ENCODE assay signal across 9 cellular contexts in the genomic region with DNA sequence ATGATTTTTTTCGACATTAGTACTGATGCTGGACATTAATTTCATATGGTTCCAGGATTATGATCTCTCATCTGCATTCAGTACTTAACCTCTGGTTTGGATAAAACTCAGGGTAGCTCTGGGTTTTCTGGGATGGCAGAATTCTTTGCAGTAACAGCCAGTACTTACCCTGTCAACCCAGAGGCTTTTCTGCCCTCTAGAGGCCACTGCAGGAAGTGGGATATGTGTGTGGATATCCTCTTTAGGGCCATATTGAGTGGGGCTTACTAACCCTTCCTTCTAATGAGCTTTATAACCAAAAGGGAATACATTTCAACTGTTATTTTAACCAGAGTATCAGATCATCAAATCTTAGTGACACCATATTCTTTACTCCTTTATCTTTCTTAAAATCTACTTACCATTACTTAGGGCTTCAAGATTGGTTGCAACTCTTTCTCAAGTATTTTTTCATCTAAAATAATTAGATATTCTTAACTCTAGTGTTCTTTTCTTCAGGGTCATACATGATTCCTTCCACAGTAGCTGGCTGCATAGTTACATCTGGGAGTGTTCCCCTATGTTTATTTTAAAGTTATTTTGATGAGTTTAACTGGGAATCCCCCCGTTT.
DNase-seq lines count a peak whose midpoint lies in the region; ATAC-seq and TF ChIP-seq lines count a peak whose summit lies in the region.
"Had no signal": no experiment of that assay in that cellular context is flagged by ENCODE, and none has a peak within 500 bp of the region (broad histone marks: within the 10 kb centered on the region; RNA-seq: fewer than 3 reads in every experiment).

No MANE protein-coding gene starts in this region.

- no peaks in the 10 kb centered on the region for H4K20me1 ChIP-seq in GM23248 (ENCODE audit: insufficient read depth)
- no peaks in the 10 kb centered on the region for H4K20me1 ChIP-seq in neural cell (ENCODE audit: insufficient read depth)

- H2AFZ ChIP-seq in GM23248 (no peak overlapping the region), neural cell (ENCODE audit: low read depth, low read length) (no peak overlapping the region)

- H3K36me3 ChIP-seq in GM23248 (ENCODE audit: low read depth) (no peaks in the 10 kb centered on the region), neural cell (ENCODE audit: insufficient read depth, low read length) (no peaks in the 10 kb centered on the region)
- H3K36me3 ChIP-seq: HAP-1 had no signal

- H3K27me3 Mint-ChIP-seq in CD14-positive monocyte (ENCODE audit: low read depth in 3 of 3), result peaks cover 0 to 3% (median under 1%) of the 10 kb centered on the region in 3 donors

- no peak overlapping the region for H3K4me3 Mint-ChIP-seq in CD14-positive monocyte

- no peak overlapping the region for H3K4me3 ChIP-seq in GM23248
- H3K4me3 ChIP-seq in astrocyte of the cerebellum (ENCODE audit: low read depth, low read length), result no peak overlapping the region
- H3K4me3 ChIP-seq in neural cell (ENCODE audit: low read length), result no peak overlapping the region
- H3K4me3 ChIP-seq: HAP-1 had no signal

- no peak for DNase-seq in CD14-positive monocyte (ENCODE audit: low spot score)
- DNase-seq in GM23248, result peak; percentile 3
- peak; percentile 6 for DNase-seq in NCI-H2107 treated with DMSO at 0.1 percent for 48 hours (lab: John Stamatoyannopoulos, UW; ENCODE audit: unreplicated experiment)
- no peak for DNase-seq in astrocyte of the cerebellum (ENCODE audit: low read depth)
- DNase-seq in activated effector memory CD4-positive, alpha-beta T cell treated with Interleukin-2 at 50 U/mL for 16 hours, result no peak

- H3K4me1 ChIP-seq in GM23248 (ENCODE audit: insufficient read depth), result no peaks in the 10 kb centered on the region
- H3K4me1 ChIP-seq: HAP-1 had no signal

- H3F3A ChIP-seq in GM23248 (ENCODE audit: insufficient read depth), result no peaks in the 10 kb centered on the region
- H3F3A ChIP-seq in neural cell (ENCODE audit: insufficient read depth, low read length, poor library complexity, severe bottlenecking), result no peaks in the 10 kb centered on the region

- H3K27ac ChIP-seq in GM23248, result no peak overlapping the region
- no peak overlapping the region for H3K27ac ChIP-seq in neural cell (ENCODE audit: low read length)

- TF ChIP-seq CTCF in CD14-positive monocyte (IDR thresholded peaks at IDR 0.05) (peak; percentile 11), astrocyte of the cerebellum (IDR thresholded peaks at IDR 0.05; ENCODE audit: low read depth, low read length, missing control alignments) (peak; percentile 29), neural cell (IDR thresholded peaks at IDR 0.05; ENCODE audit: poor library complexity, severe bottlenecking) (peak; percentile 21)

- H3K4me2 ChIP-seq in GM23248 (ENCODE audit: unreplicated experiment) (no peak overlapping the region), neural cell (ENCODE audit: low read length) (no peak overlapping the region)

- no peaks in the 10 kb centered on the region for H3K79me2 ChIP-seq in GM23248 (ENCODE audit: insufficient read depth)
- no peaks in the 10 kb centered on the region for H3K79me2 ChIP-seq in neural cell (replicated peaks; ENCODE audit: insufficient read depth, low read length)

- no peaks in the 10 kb centered on the region for H3K9me2 ChIP-seq in GM23248 (ENCODE audit: insufficient read depth)
- H3K9me2 ChIP-seq in neural cell (ENCODE audit: insufficient read depth, low read length), result no peaks in the 10 kb centered on the region

- H3K9ac ChIP-seq in GM23248, result no peak overlapping the region
- no peak overlapping the region for H3K9ac ChIP-seq in neural cell (ENCODE audit: low read length)

- no peaks in the 10 kb centered on the region for H3K27me3 ChIP-seq in GM23248 (replicated peaks; ENCODE audit: insufficient read depth)
- no peaks in the 10 kb centered on the region for H3K27me3 ChIP-seq in neural cell (ENCODE audit: insufficient read depth, low read depth, low read length)

- H3K9me3 ChIP-seq in GM23248 (ENCODE audit: low read depth) (no peaks in the 10 kb centered on the region), neural cell (ENCODE audit: low read length) (no peaks in the 10 kb centered on the region)
- H3K9me3 ChIP-seq: HAP-1 had no signal

- intact Hi-C loops in CD14-positive monocyte (cut with micrococcal nuclease), result no loop called here

- in situ Hi-C loops in GM23248 (cut with MboI) (no loop called here), astrocyte of the cerebellum (cut with HindIII; ENCODE audit: low sequenced_read_pairs) (no loop called here)

- ATAC-seq in GM21723 (IDR thresholded peaks at IDR 0.05; ENCODE audit: unreplicated experiment) (no peak), GM21619 (IDR thresholded peaks at IDR 0.05; ENCODE audit: unreplicated experiment) (no peak)

- no peak for TF ChIP-seq EP300 in neural cell (conservative IDR thresholded peaks at IDR 0.05; ENCODE audit: poor library complexity, severe bottlenecking)

- no peak for TF ChIP-seq RAD21 in neural cell (conservative IDR thresholded peaks at IDR 0.05)

- H3K9me3 Mint-ChIP-seq in CD14-positive monocyte, result peaks cover 0 to 3% (median 0%) of the 10 kb centered on the region in 7 donors

- no peaks in the 10 kb centered on the region for H3K4me1 Mint-ChIP-seq in CD14-positive monocyte

- H3K36me3 Mint-ChIP-seq in CD14-positive monocyte, result no peaks in the 10 kb centered on the region

- no peak overlapping the region for H3K27ac Mint-ChIP-seq in CD14-positive monocyte

- 8 to 11% methylated on average over 2 of the region's 2 CpGs for WGBS in GM23248 (ENCODE audit: low coverage in 1 of 2, low lambda C conversion rate in 2 of 2, missing lambda C conversion rate in 2 of 2), 2 experiments

TF ChIP-seq in neural cell, 6 proteins besides CTCF, POLR2A, EP300 and RAD21:
- TF ChIP-seq TAF1 (IDR thresholded peaks at IDR 0.05; ENCODE audit: low read depth) (no peak), POLR2AphosphoS5 (IDR thresholded peaks at IDR 0.05) (no peak), EZH2 (IDR thresholded peaks at IDR 0.05; ENCODE audit: borderline replicate concordance, insufficient read depth, low read length, poor library complexity, severe bottlenecking) (no peak), SMC3 (conservative IDR thresholded peaks at IDR 0.05; ENCODE audit: poor library complexity) (no peak)
- TF ChIP-seq, protein P1, sequence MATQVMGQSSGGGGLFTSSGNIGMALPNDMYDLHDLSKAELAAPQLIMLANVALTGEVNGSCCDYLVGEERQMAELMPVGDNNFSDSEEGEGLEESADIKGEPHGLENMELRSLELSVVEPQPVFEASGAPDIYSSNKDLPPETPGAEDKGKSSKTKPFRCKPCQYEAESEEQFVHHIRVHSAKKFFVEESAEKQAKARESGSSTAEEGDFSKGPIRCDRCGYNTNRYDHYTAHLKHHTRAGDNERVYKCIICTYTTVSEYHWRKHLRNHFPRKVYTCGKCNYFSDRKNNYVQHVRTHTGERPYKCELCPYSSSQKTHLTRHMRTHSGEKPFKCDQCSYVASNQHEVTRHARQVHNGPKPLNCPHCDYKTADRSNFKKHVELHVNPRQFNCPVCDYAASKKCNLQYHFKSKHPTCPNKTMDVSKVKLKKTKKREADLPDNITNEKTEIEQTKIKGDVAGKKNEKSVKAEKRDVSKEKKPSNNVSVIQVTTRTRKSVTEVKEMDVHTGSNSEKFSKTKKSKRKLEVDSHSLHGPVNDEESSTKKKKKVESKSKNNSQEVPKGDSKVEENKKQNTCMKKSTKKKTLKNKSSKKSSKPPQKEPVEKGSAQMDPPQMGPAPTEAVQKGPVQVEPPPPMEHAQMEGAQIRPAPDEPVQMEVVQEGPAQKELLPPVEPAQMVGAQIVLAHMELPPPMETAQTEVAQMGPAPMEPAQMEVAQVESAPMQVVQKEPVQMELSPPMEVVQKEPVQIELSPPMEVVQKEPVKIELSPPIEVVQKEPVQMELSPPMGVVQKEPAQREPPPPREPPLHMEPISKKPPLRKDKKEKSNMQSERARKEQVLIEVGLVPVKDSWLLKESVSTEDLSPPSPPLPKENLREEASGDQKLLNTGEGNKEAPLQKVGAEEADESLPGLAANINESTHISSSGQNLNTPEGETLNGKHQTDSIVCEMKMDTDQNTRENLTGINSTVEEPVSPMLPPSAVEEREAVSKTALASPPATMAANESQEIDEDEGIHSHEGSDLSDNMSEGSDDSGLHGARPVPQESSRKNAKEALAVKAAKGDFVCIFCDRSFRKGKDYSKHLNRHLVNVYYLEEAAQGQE (IDR thresholded peaks at IDR 0.05; ENCODE audit: borderline replicate concordance), result no peak

Comparison
In these comparisons a context has a peak if more than half of its experiments do, and no peak if none do; other contexts are left out.
1. DNase-seq: peak in GM23248 (single experiment) and NCI-H2107 treated with DMSO at 0.1 percent for 48 hours (single experiment); none in CD14-positive monocyte (single experiment), astrocyte of the cerebellum (single experiment) and activated effector memory CD4-positive, alpha-beta T cell treated with Interleukin-2 at 50 U/mL for 16 hours (single experiment).
2. Peak in every context shown above with its lines, with median percentiles within 50 percentile points of each other: CTCF ChIP-seq.